Comparison of ENCODE assay signal across 9 cellular contexts in the genomic region with DNA sequence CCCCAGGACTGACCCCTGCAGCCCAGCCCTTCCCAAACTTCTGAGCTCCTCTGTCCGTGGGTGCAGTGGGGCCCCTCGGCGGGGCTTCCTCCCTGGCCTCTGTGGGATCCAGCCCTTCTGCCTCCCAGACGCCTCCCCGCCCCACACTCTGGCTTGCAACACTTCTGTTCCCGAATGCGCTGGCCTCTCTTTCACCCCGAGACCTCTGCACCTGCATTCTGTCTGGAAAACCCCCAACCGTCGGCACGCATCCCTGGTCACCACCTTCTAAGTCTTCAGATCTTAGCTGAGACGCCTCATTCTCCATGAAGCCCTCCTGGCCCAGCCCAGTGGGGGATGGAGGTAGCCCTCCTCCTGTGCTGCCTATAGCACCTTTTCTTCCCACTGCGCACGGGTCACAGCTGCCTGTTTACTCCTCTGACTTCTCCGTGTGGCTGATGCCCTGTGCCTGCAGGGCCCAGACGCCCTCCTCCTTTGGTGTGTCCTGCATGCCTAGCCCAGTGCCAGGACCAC. TPM values are rescaled to one million over a fixed set of nuclear protein-coding genes. Genes with fewer than 3 reads are reported as not detected.
DNase-seq lines count a peak whose midpoint lies in the region; ATAC-seq, FAIRE-seq and TF ChIP-seq lines count a peak whose summit lies in the region.
"Had no signal": no experiment of that assay in that cellular context is flagged by ENCODE, and none has a peak within 500 bp of the region (broad histone marks: within the 10 kb centered on the region; RNA-seq: fewer than 3 reads in every experiment).

No MANE protein-coding gene starts in this region.

- POLR2A ChIA-PET in endothelial cell of umbilical vein (lab: Charles Lee) = no interaction called here

- TF ChIP-seq POLR2A in endothelial cell of umbilical vein (IDR thresholded peaks at IDR 0.05; ENCODE audit: low read depth, low read length) (no peak), gastrocnemius medialis (IDR thresholded peaks at IDR 0.05) (no peak)

- no peaks in the 10 kb centered on the region for H3K27me3 ChIP-seq in endothelial cell of umbilical vein (ENCODE audit: control insufficient read depth in 2 of 2, insufficient read depth in 2 of 2, low read length in 2 of 2)
- H3K27me3 ChIP-seq in gastrocnemius medialis = no peaks in the 10 kb centered on the region
- H3K27me3 ChIP-seq: SJSA1 had no signal

- H3K4me1 ChIP-seq in endothelial cell of umbilical vein (ENCODE audit: control insufficient read depth, extremely low read depth, insufficient read depth, low read length) (peaks cover 10% of the 10 kb centered on the region), gastrocnemius medialis (peaks cover 8 to 10% of the 10 kb centered on the region in 2 donors)

- in situ Hi-C loops in gastrocnemius medialis (cut with MboI; ENCODE audit: low sequenced_read_pairs in 4 of 4) = no loop called here

- ATAC-seq in gastrocnemius medialis (no peak), GM19324 (IDR thresholded peaks at IDR 0.05; ENCODE audit: low FRiP score, unreplicated experiment) (no peak)

- H3K9ac ChIP-seq in endothelial cell of umbilical vein (replicated peaks; ENCODE audit: extremely low read depth, insufficient read depth, low read length) = no peak overlapping the region

- DNase-seq in GM20000 (ENCODE audit: low spot score) (peak; percentile 79), SK-N-DZ (ENCODE audit: low spot score) (peak; percentile 58), endothelial cell of umbilical vein (ENCODE audit: low read depth, low spot score) (peak; percentile 50), gastrocnemius medialis (no peak), cerebellum (ENCODE audit: low spot score) (no peak), DMS53 (lab: John Stamatoyannopoulos, UW) (no peak), ureter (ENCODE audit: low spot score) (no peak)

- intact Hi-C loops in endothelial cell of umbilical vein (cut with micrococcal nuclease) = loop anchor here (10.0 kb wide), 1 partner anchor 447 kb away; no protein-coding TSS in a partner anchor
- intact Hi-C loops in gastrocnemius medialis (cut with DNase I; ENCODE audit: low total_unique reads) = no loop called here

- no TSS peak for BruUV-seq in endothelial cell of umbilical vein (replicated peaks; lab: Mats Ljungman, UMichigan)

- CTCF ChIA-PET in endothelial cell of umbilical vein (lab: Charles Lee) = no interaction called here

- no peak overlapping the region for H3K4me2 ChIP-seq in endothelial cell of umbilical vein (ENCODE audit: insufficient read depth, low read length)

- H3K9me3 ChIP-seq in endothelial cell of umbilical vein (replicated peaks; ENCODE audit: control insufficient read depth, insufficient read depth, low read length) = no peaks in the 10 kb centered on the region
- H3K9me3 ChIP-seq in gastrocnemius medialis = no peaks in the 10 kb centered on the region
- H3K9me3 ChIP-seq: SJSA1 had no signal

- no peaks in the 10 kb centered on the region for H3K79me2 ChIP-seq in endothelial cell of umbilical vein (ENCODE audit: control insufficient read depth, insufficient read depth, low read length)

- no peak for FAIRE-seq in endothelial cell of umbilical vein (lab: Jason Lieb, UNC)

- H2AFZ ChIP-seq in endothelial cell of umbilical vein (ENCODE audit: low read depth, low read length) = no peak overlapping the region

- no peaks in the 10 kb centered on the region for H4K20me1 ChIP-seq in endothelial cell of umbilical vein (replicated peaks; ENCODE audit: control insufficient read depth, extremely low read depth, insufficient read depth, low read length)

- H3K27ac ChIP-seq in endothelial cell of umbilical vein (ENCODE audit: insufficient read depth, low read depth, low read length) = no peak overlapping the region
- peak overlapping the region; percentile 47 to 73 (median 68) for H3K27ac ChIP-seq in gastrocnemius medialis
- H3K27ac ChIP-seq: SJSA1 had no signal

- H3K4me3 ChIP-seq in endothelial cell of umbilical vein (replicated peaks in 1 of 3; ENCODE audit: insufficient read depth in 1 of 3, low read depth in 1 of 3, low read length in 3 of 3) (no peak overlapping the region), gastrocnemius medialis (no peak overlapping the region)
- H3K4me3 ChIP-seq: SJSA1 had no signal

- dilution Hi-C loops in endothelial cell of umbilical vein (cut with MboI; ENCODE audit: extremely low pct_ligation_motif_present, low sequenced_read_pairs) = no loop called here

- H3K36me3 ChIP-seq in endothelial cell of umbilical vein (ENCODE audit: control insufficient read depth in 2 of 2, extremely low read depth in 1 of 2, insufficient read depth in 2 of 2, low read length in 2 of 2) = no peaks in the 10 kb centered on the region
- H3K36me3 ChIP-seq in gastrocnemius medialis = no peaks in the 10 kb centered on the region

- TF ChIP-seq CTCF in GM20000 (IDR thresholded peaks at IDR 0.05; ENCODE audit: extremely low read depth, missing control alignments) (no peak), endothelial cell of umbilical vein (IDR thresholded peaks at IDR 0.05; ENCODE audit: extremely low read depth in 1 of 2, insufficient read depth in 1 of 2, low read depth in 1 of 2, low read length in 2 of 2) (no peak), gastrocnemius medialis (IDR thresholded peaks at IDR 0.05 in 4 of 5, conservative IDR thresholded peaks at IDR 0.05 in 1 of 5) (no peak)

- H3K9me1 ChIP-seq in endothelial cell of umbilical vein (replicated peaks; ENCODE audit: control insufficient read depth, extremely low read depth, insufficient read depth, low read length) = no peaks in the 10 kb centered on the region

TF ChIP-seq in endothelial cell of umbilical vein, 7 proteins besides CTCF, POLR2A, EP300 and RAD21:
- no peak for TF ChIP-seq FOS (IDR thresholded peaks at IDR 0.05; ENCODE audit: borderline replicate concordance, insufficient read depth, low read length)
- no peak for TF ChIP-seq GATA2 (IDR thresholded peaks at IDR 0.05; ENCODE audit: insufficient read depth, insufficient read length, low read depth, low read length)
- no peak for TF ChIP-seq MYC (IDR thresholded peaks at IDR 0.05; ENCODE audit: low read depth, low read length)
- TF ChIP-seq JUN (IDR thresholded peaks at IDR 0.05; ENCODE audit: borderline replicate concordance, insufficient read depth, insufficient read length, low read depth) = no peak
TF ChIP-seq in endothelial cell of umbilical vein: peak in this region for 0.

RNA-seq across cellular contexts. Expression of a gene that starts 26.4 kb away (rescaled TPM):
- 0.63 TPM in 1 of 2 replicates, not detected in the other for polyA plus RNA-seq in SK-N-DZ (2014; cell fraction: cytosol; rRNA removed)
- polyA plus RNA-seq in SK-N-DZ (2014; cell fraction: nucleus; rRNA removed) = 0.60 and 1.3 TPM in 2 replicates
- total RNA-seq in endothelial cell of umbilical vein (0.38 TPM in 1 of 2 replicates, not detected in the other), gastrocnemius medialis (not detected), cerebellum (1.6 TPM), ureter (not detected)
- polyA plus RNA-seq in endothelial cell of umbilical vein = 0.04 and 0.18 TPM in 2 replicates
- 0.06 and 0.16 TPM in 2 replicates for polyA plus RNA-seq in endothelial cell of umbilical vein (2011; cell fraction: cytosol; rRNA removed)
- polyA plus RNA-seq in endothelial cell of umbilical vein (2011; cell fraction: nucleus; rRNA removed) = 0.11 and 0.38 TPM in 2 replicates
- not detected in 2 replicates for polyA plus RNA-seq in endothelial cell of umbilical vein (2012)
- not detected in 2 replicates for polyA minus RNA-seq in endothelial cell of umbilical vein
- polyA minus RNA-seq in endothelial cell of umbilical vein (2011; cell fraction: cytosol; rRNA and poly(A)+ RNA removed) = not detected
- not detected in 2 replicates for polyA minus RNA-seq in endothelial cell of umbilical vein (2011; cell fraction: nucleus; rRNA and poly(A)+ RNA removed)
- total RNA-seq: SJSA1 had no signal

RNA-seq across cellular contexts. Expression of a gene that starts 43.8 kb away (rescaled TPM):
- polyA plus RNA-seq in SK-N-DZ (2014; cell fraction: cytosol; rRNA removed) = 200 and 212 TPM in 2 replicates
- polyA plus RNA-seq in SK-N-DZ (2014; cell fraction: nucleus; rRNA removed) = 123 and 127 TPM in 2 replicates
- total RNA-seq in endothelial cell of umbilical vein (74.6 and 85.8 TPM in 2 replicates), gastrocnemius medialis (1 to 10 TPM in 1 of 4 donors, under 1 TPM in 1, not detected in 2; 0.44 to 3.3 TPM), cerebellum (17.6 TPM), ureter (2.0 TPM)
- polyA plus RNA-seq in endothelial cell of umbilical vein = 26.3 and 32.8 TPM in 2 replicates
- 32.8 and 37.5 TPM in 2 replicates for polyA plus RNA-seq in endothelial cell of umbilical vein (2011; cell fraction: cytosol; rRNA removed)
- 17.7 and 25.5 TPM in 2 replicates for polyA plus RNA-seq in endothelial cell of umbilical vein (2011; cell fraction: nucleus; rRNA removed)
- 29.7 and 51.2 TPM in 2 replicates for polyA plus RNA-seq in endothelial cell of umbilical vein (2012)
- polyA minus RNA-seq in endothelial cell of umbilical vein = 25.2 and 42.4 TPM in 2 replicates
- 60.3 TPM for polyA minus RNA-seq in endothelial cell of umbilical vein (2011; cell fraction: cytosol; rRNA and poly(A)+ RNA removed)
- 10.7 and 21.0 TPM in 2 replicates for polyA minus RNA-seq in endothelial cell of umbilical vein (2011; cell fraction: nucleus; rRNA and poly(A)+ RNA removed)

Comparison
In these comparisons a context has a peak if more than half of its experiments do, and no peak if none do; other contexts are left out.
1. DNase-seq: peak in GM20000 (single experiment), SK-N-DZ (single experiment) and endothelial cell of umbilical vein (single experiment); none in gastrocnemius medialis (0 of 2), cerebellum (single experiment), DMS53 (single experiment) and ureter (single experiment).